In the genomic region with DNA sequence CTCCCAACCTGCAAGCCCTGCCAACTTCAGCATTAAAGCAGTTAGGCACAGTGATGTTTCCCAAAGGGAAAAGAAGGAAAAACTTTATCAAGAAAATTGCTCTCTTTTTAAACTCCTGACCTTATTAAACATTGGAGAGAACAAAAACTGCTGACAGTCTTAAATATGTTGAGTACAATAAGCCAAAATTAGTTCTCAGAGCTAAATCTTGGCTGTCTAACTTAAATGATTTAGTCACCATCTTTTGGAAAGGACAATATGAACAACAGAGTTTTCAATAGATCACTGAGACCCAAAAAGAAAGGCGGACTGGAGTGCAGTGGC, we compare ENCODE assay signal across 1 cellular context.
TF ChIP-seq lines count a peak whose summit lies in the region.

No MANE protein-coding gene starts in this region.

TF ChIP-seq in GM23338, 12 proteins besides CTCF, POLR2A, EP300 and RAD21 (continued from another document):
- TF ChIP-seq ZNF462 (CRISPR knock-in tag; IDR thresholded peaks at IDR 0.05) (no peak), ZNF331 (CRISPR knock-in tag; IDR thresholded peaks at IDR 0.05; ENCODE audit: low read depth) (no peak), ZNF114 (CRISPR knock-in tag; IDR thresholded peaks at IDR 0.05) (no peak), STAT1 (IDR thresholded peaks at IDR 0.05; ENCODE audit: unreplicated experiment) (no peak), ETS1 (IDR thresholded peaks at IDR 0.05) (no peak), CREB1 (CRISPR knock-in tag; IDR thresholded peaks at IDR 0.05; ENCODE audit: low read depth) (no peak), JUNB (IDR thresholded peaks at IDR 0.05; ENCODE audit: unreplicated experiment) (no peak), POLR2AphosphoS5 (IDR thresholded peaks at IDR 0.05; ENCODE audit: low read depth) (no peak), EZH2phosphoT487 (IDR thresholded peaks at IDR 0.05; ENCODE audit: unreplicated experiment) (no peak), EZH2 (IDR thresholded peaks at IDR 0.05; ENCODE audit: low read depth, unreplicated experiment) (no peak)
- TF ChIP-seq, protein P1, sequence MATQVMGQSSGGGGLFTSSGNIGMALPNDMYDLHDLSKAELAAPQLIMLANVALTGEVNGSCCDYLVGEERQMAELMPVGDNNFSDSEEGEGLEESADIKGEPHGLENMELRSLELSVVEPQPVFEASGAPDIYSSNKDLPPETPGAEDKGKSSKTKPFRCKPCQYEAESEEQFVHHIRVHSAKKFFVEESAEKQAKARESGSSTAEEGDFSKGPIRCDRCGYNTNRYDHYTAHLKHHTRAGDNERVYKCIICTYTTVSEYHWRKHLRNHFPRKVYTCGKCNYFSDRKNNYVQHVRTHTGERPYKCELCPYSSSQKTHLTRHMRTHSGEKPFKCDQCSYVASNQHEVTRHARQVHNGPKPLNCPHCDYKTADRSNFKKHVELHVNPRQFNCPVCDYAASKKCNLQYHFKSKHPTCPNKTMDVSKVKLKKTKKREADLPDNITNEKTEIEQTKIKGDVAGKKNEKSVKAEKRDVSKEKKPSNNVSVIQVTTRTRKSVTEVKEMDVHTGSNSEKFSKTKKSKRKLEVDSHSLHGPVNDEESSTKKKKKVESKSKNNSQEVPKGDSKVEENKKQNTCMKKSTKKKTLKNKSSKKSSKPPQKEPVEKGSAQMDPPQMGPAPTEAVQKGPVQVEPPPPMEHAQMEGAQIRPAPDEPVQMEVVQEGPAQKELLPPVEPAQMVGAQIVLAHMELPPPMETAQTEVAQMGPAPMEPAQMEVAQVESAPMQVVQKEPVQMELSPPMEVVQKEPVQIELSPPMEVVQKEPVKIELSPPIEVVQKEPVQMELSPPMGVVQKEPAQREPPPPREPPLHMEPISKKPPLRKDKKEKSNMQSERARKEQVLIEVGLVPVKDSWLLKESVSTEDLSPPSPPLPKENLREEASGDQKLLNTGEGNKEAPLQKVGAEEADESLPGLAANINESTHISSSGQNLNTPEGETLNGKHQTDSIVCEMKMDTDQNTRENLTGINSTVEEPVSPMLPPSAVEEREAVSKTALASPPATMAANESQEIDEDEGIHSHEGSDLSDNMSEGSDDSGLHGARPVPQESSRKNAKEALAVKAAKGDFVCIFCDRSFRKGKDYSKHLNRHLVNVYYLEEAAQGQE (IDR thresholded peaks at IDR 0.05; ENCODE audit: unreplicated experiment) = no peak
